10 cellular contexts compared by ENCODE assay signal in genomic region chr1:58585591-58586151, GRCh38. TPM values are rescaled to one million over a fixed set of nuclear protein-coding genes. Genes with fewer than 3 reads are reported as not detected.
DNase-seq lines count a peak whose midpoint lies in the region; ATAC-seq and TF ChIP-seq lines count a peak whose summit lies in the region.
"Had no signal": no experiment of that assay in that cellular context is flagged by ENCODE, and none has a peak within 500 bp of the region (broad histone marks: within the 10 kb centered on the region; RNA-seq: fewer than 3 reads in every experiment).

No MANE protein-coding gene starts in this region.

- peaks cover 64% of the 10 kb centered on the region for H3K4me1 Mint-ChIP-seq in HFFc6 (ENCODE audit: low read depth)
- no peaks in the 10 kb centered on the region for H3K4me1 Mint-ChIP-seq in GM23338

- H3K27me3 ChIP-seq in body of pancreas (no peaks in the 10 kb centered on the region), gastroesophageal sphincter (no peaks in the 10 kb centered on the region), suprapubic skin (no peaks in the 10 kb centered on the region), GM23338 (ENCODE audit: insufficient read depth) (no peaks in the 10 kb centered on the region)

- TF ChIP-seq CTCF in HFFc6 (IDR thresholded peaks at IDR 0.05): no peak
- no peak for TF ChIP-seq CTCF in body of pancreas (IDR thresholded peaks at IDR 0.05)
- no peak for TF ChIP-seq CTCF in gastroesophageal sphincter (IDR thresholded peaks at IDR 0.05)
- TF ChIP-seq CTCF in suprapubic skin (IDR thresholded peaks at IDR 0.05): no peak
- no peak for TF ChIP-seq CTCF in GM23338 (conservative IDR thresholded peaks at IDR 0.05; ENCODE audit: low read depth in 2 of 2)

- TF ChIP-seq EP300 in gastroesophageal sphincter (IDR thresholded peaks at IDR 0.05): no peak
- TF ChIP-seq EP300 in suprapubic skin (IDR thresholded peaks at IDR 0.05): no peak

- ATAC-seq in body of pancreas (no peak), gastroesophageal sphincter (no peak), GM23338 (no peak)
- ATAC-seq: stimulated activated naive CD8-positive, alpha-beta T cell treated with anti-CD3 and anti-CD28 coated beads, Interleukin-15, amount 100 ng/mL, for 72 hours had no signal

- H3F3A ChIP-seq in GM23338 (replicated peaks; ENCODE audit: low read depth): no peaks in the 10 kb centered on the region

- H3K4me1 ChIP-seq in body of pancreas (peaks cover 24% of the 10 kb centered on the region), gastroesophageal sphincter (peaks cover 11 to 29% (median 22%) of the 10 kb centered on the region in 3 donors), suprapubic skin (peaks cover 31% of the 10 kb centered on the region), GM23338 (ENCODE audit: insufficient read depth) (no peaks in the 10 kb centered on the region)

- TF ChIP-seq POLR2A in body of pancreas (IDR thresholded peaks at IDR 0.05) (no peak), gastroesophageal sphincter (IDR thresholded peaks at IDR 0.05) (no peak), suprapubic skin (IDR thresholded peaks at IDR 0.05) (no peak)

- peaks cover 6% of the 10 kb centered on the region; the same call in 1 of the 2 replicates for H3K36me3 Mint-ChIP-seq in HFFc6 (ENCODE audit: low read depth)
- no peaks in the 10 kb centered on the region for H3K36me3 Mint-ChIP-seq in GM23338 (ENCODE audit: low read depth)

- DNase-seq in HFFc6 (peak; percentile 17), body of pancreas (no peak), suprapubic skin (ENCODE audit: low spot score in 2 of 2) (no peak), GM23338 (ENCODE audit: low spot score) (no peak), iPS-NIHi7 (ENCODE audit: extremely low spot score) (no peak), GDM1 (lab: John Stamatoyannopoulos, UW) (no peak)
- DNase-seq in activated T-cell treated with anti-CD3 and anti-CD28 coated beads, Interleukin-2, amount 50 U/mL, for 1 hour: no peak
- DNase-seq: NCI-H2227 treated with DMSO at 0.1 percent for 48 hours; stimulated activated naive CD8-positive, alpha-beta T cell treated with anti-CD3 and anti-CD28 coated beads, Interleukin-15, amount 100 ng/mL, for 72 hours had no signal

- intact Hi-C loops in body of pancreas (cut with DNase I): no loop called here

- no peaks in the 10 kb centered on the region for H3K36me3 ChIP-seq in body of pancreas (replicated peaks in 1 of 2; ENCODE audit: insufficient read depth in 1 of 2, low read depth in 2 of 2)
- no peaks in the 10 kb centered on the region for H3K36me3 ChIP-seq in gastroesophageal sphincter
- no peaks in the 10 kb centered on the region for H3K36me3 ChIP-seq in suprapubic skin
- no peaks in the 10 kb centered on the region for H3K36me3 ChIP-seq in GM23338 (ENCODE audit: insufficient read depth)

- no peaks in the 10 kb centered on the region for H3K9me2 ChIP-seq in GM23338 (ENCODE audit: insufficient read depth)

- 63 to 83% methylated on average over 3 of the region's 3 CpGs for WGBS in body of pancreas, 2 donors
- WGBS in gastroesophageal sphincter (ENCODE audit: low coverage in 1 of 2), 2 donors: 65 to 67% methylated on average over 3 of the region's 3 CpGs
- WGBS in suprapubic skin: 70% methylated on average over 3 of the region's 3 CpGs

- no peak overlapping the region for H2AFZ ChIP-seq in GM23338

- H3K9me3 Mint-ChIP-seq in HFFc6 (no peaks in the 10 kb centered on the region), GM23338 (no peaks in the 10 kb centered on the region)
- H3K9me3 Mint-ChIP-seq: stimulated activated naive CD8-positive, alpha-beta T cell treated with anti-CD3 and anti-CD28 coated beads, Interleukin-15, amount 100 ng/mL, for 72 hours had no signal

- H3K27ac Mint-ChIP-seq in HFFc6 (peak overlapping the region; percentile 97), GM23338 (no peak overlapping the region)

- H3K9me3 ChIP-seq in body of pancreas (no peaks in the 10 kb centered on the region), gastroesophageal sphincter (no peaks in the 10 kb centered on the region), suprapubic skin (no peaks in the 10 kb centered on the region)

- no peak overlapping the region for H3K4me2 ChIP-seq in GM23338

- no peak overlapping the region for H3K4me3 ChIP-seq in body of pancreas
- H3K4me3 ChIP-seq in gastroesophageal sphincter: no peak overlapping the region
- H3K4me3 ChIP-seq in suprapubic skin: no peak overlapping the region
- H3K4me3 ChIP-seq in GM23338: no peak overlapping the region

- no peaks in the 10 kb centered on the region for H4K20me1 ChIP-seq in GM23338 (replicated peaks; ENCODE audit: insufficient read depth)

- H3K27ac ChIP-seq in body of pancreas: peak overlapping the region; percentile 50 to 70 (median 62)
- peak overlapping the region; percentile 63 to 76 (median 68) for H3K27ac ChIP-seq in gastroesophageal sphincter
- peak overlapping the region; percentile 77 for H3K27ac ChIP-seq in suprapubic skin
- no peak overlapping the region for H3K27ac ChIP-seq in GM23338 (ENCODE audit: low read depth)

- H3K27me3 Mint-ChIP-seq in HFFc6 (ENCODE audit: insufficient read depth): peaks cover 2% of the 10 kb centered on the region; the same call in 1 of the 2 replicates
- H3K27me3 Mint-ChIP-seq in GM23338 (ENCODE audit: insufficient read depth, low read depth, poor library complexity): peaks cover 8% of the 10 kb centered on the region

- H3K79me2 ChIP-seq in GM23338 (replicated peaks; ENCODE audit: insufficient read depth): no peaks in the 10 kb centered on the region

- H3K4me3 Mint-ChIP-seq in HFFc6 (no peak overlapping the region; the same call in 1 of the 2 replicates), GM23338 (no peak overlapping the region)
- H3K4me3 Mint-ChIP-seq: stimulated activated naive CD8-positive, alpha-beta T cell treated with anti-CD3 and anti-CD28 coated beads, Interleukin-15, amount 100 ng/mL, for 72 hours had no signal

TF ChIP-seq in GM23338, 12 proteins besides CTCF, POLR2A, EP300 and RAD21:
- TF ChIP-seq STAT1 (IDR thresholded peaks at IDR 0.05; ENCODE audit: unreplicated experiment) (no peak), JUNB (IDR thresholded peaks at IDR 0.05; ENCODE audit: unreplicated experiment) (no peak), CREB1 (CRISPR knock-in tag; IDR thresholded peaks at IDR 0.05; ENCODE audit: low read depth) (no peak), POLR2AphosphoS5 (IDR thresholded peaks at IDR 0.05; ENCODE audit: low read depth) (no peak), EZH2phosphoT487 (IDR thresholded peaks at IDR 0.05; ENCODE audit: unreplicated experiment) (no peak)
- TF ChIP-seq, protein P1, sequence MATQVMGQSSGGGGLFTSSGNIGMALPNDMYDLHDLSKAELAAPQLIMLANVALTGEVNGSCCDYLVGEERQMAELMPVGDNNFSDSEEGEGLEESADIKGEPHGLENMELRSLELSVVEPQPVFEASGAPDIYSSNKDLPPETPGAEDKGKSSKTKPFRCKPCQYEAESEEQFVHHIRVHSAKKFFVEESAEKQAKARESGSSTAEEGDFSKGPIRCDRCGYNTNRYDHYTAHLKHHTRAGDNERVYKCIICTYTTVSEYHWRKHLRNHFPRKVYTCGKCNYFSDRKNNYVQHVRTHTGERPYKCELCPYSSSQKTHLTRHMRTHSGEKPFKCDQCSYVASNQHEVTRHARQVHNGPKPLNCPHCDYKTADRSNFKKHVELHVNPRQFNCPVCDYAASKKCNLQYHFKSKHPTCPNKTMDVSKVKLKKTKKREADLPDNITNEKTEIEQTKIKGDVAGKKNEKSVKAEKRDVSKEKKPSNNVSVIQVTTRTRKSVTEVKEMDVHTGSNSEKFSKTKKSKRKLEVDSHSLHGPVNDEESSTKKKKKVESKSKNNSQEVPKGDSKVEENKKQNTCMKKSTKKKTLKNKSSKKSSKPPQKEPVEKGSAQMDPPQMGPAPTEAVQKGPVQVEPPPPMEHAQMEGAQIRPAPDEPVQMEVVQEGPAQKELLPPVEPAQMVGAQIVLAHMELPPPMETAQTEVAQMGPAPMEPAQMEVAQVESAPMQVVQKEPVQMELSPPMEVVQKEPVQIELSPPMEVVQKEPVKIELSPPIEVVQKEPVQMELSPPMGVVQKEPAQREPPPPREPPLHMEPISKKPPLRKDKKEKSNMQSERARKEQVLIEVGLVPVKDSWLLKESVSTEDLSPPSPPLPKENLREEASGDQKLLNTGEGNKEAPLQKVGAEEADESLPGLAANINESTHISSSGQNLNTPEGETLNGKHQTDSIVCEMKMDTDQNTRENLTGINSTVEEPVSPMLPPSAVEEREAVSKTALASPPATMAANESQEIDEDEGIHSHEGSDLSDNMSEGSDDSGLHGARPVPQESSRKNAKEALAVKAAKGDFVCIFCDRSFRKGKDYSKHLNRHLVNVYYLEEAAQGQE (IDR thresholded peaks at IDR 0.05; ENCODE audit: unreplicated experiment): no peak
- TF ChIP-seq, protein P2, sequence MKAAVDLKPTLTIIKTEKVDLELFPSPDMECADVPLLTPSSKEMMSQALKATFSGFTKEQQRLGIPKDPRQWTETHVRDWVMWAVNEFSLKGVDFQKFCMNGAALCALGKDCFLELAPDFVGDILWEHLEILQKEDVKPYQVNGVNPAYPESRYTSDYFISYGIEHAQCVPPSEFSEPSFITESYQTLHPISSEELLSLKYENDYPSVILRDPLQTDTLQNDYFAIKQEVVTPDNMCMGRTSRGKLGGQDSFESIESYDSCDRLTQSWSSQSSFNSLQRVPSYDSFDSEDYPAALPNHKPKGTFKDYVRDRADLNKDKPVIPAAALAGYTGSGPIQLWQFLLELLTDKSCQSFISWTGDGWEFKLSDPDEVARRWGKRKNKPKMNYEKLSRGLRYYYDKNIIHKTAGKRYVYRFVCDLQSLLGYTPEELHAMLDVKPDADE (IDR thresholded peaks at IDR 0.05): no peak

RNA-seq across cellular contexts. Expression of gene TACSTD2, which starts 8.6 kb away (rescaled TPM):
- total RNA-seq in HFFc6 (2021; fragmentation: NEBNext Ultra II Directional; extraction: Animal tissue kit (Norgen Biotek cat#: 25700)): 10 to 100 TPM in 4 of 6 experiments, under 1 TPM in 2; 0.55 to 13.3 (median 12.2) TPM
- 100 to 1,000 TPM; 101 to 106 TPM for total RNA-seq in body of pancreas
- total RNA-seq in gastroesophageal sphincter: 10 to 100 TPM in 1 of 4 donors, 1 to 10 TPM in 3; 1.5 to 39.5 (median 4.5) TPM
- total RNA-seq in suprapubic skin: 100 to 1,000 TPM; 151 to 724 (median 511) TPM
- 1.4 and 1.5 TPM in 2 replicates for total RNA-seq in GM23338 (2014; rRNA removed; shearing (Covaris generic))
- polyA plus RNA-seq in GM23338 (2016; fragmentation: Nextera tagmentation; extraction: Ambion mirVana): 0.77 and 0.86 TPM in 2 replicates

RNA-seq across cellular contexts. Expression of gene OMA1, which starts 39.1 kb away (rescaled TPM):
- 10 to 100 TPM; 10.5 to 14.8 (median 13.1) TPM for total RNA-seq in HFFc6 (2021; fragmentation: NEBNext Ultra II Directional; extraction: Animal tissue kit (Norgen Biotek cat#: 25700))
- total RNA-seq in body of pancreas: 10 to 100 TPM; 16.5 to 18.7 TPM
- 10 to 100 TPM; 29.1 to 54.2 (median 36.6) TPM for total RNA-seq in gastroesophageal sphincter
- 10 to 100 TPM; 17.9 to 31.5 (median 27.8) TPM for total RNA-seq in suprapubic skin
- 19.9 and 21.3 TPM in 2 replicates for total RNA-seq in GM23338 (2014; rRNA removed; shearing (Covaris generic))
- 29.9 and 33.1 TPM in 2 replicates for polyA plus RNA-seq in GM23338 (2016; fragmentation: Nextera tagmentation; extraction: Ambion mirVana)
